3 cellular contexts compared by ENCODE assay signal in genomic region chr11:94391937-94392336, GRCh38. TPM values are rescaled to one million over a fixed set of nuclear protein-coding genes. Genes with fewer than 3 reads are reported as not detected.
"Had no signal": no experiment of that assay in that cellular context is flagged by ENCODE, and none has a peak within 500 bp of the region (broad histone marks: within the 10 kb centered on the region; RNA-seq: fewer than 3 reads in every experiment).

No MANE protein-coding gene starts in this region.

RNA-seq across cellular contexts. Expression of gene GPR83, which starts 9.3 kb away (rescaled TPM):
- total RNA-seq: subcutaneous adipose tissue, ureter, vagina had no signal
